Comparison of ENCODE assay signal across 24 cellular contexts in genomic region chr2:119219873-119220272, GRCh38.
"Had no signal": no experiment of that assay in that cellular context is flagged by ENCODE, and none has a peak within 500 bp of the region (broad histone marks: within the 10 kb centered on the region; RNA-seq: fewer than 3 reads in every experiment).

No MANE protein-coding gene starts in this region.

- H3K36me3 ChIP-seq: adrenal gland, esophagus squamous epithelium, lower lobe of right lung had no signal

- H3K9ac ChIP-seq: parathyroid adenoma had no signal

- H3K4me3 ChIP-seq: adrenal gland, esophagus squamous epithelium, lower lobe of right lung, smooth muscle cell had no signal

- H3K79me2 ChIP-seq: parathyroid adenoma had no signal

- FAIRE-seq: astrocyte, endothelial cell of umbilical vein, frontal cortex, keratinocyte, TTC549 had no signal

- H3K27ac Mint-ChIP-seq: activated B cell treated with CpG ODN at 0.5 μM for 24 hours; activated CD8-positive, alpha-beta T cell treated with anti-CD3 and anti-CD28 coated beads for 36 hours; activated T-helper 2 cell treated with anti-CD3 and anti-CD28 coated beads, Interferon-gamma antibody, Interleukin-2, Interleukin-4, amounts not matched to agents 10 μg/mL and 5 μg/mL and 100 μg/mL, durations not matched to agents 14 hours and 24 hours and 36 hours; dendritic cell treated with granulocyte-macrophage colony-stimulating factor and Interleukin-4, amounts not matched to agents 40 ng/mL and 50 ng/mL, for 4 days; nephron; stimulated activated naive CD8-positive, alpha-beta T cell treated with anti-CD3 and anti-CD28 coated beads, Interleukin-15, amount 100 ng/mL, for 72 hours had no signal

- H3K4me3 Mint-ChIP-seq: activated B cell treated with CpG ODN at 0.5 μM for 24 hours; activated CD8-positive, alpha-beta T cell treated with anti-CD3 and anti-CD28 coated beads for 36 hours; dendritic cell treated with granulocyte-macrophage colony-stimulating factor and Interleukin-4, amounts not matched to agents 40 ng/mL and 50 ng/mL, for 4 days; nephron; stimulated activated naive CD8-positive, alpha-beta T cell treated with anti-CD3 and anti-CD28 coated beads, Interleukin-15, amount 100 ng/mL, for 72 hours had no signal

- H3K9me3 ChIP-seq: adrenal gland, esophagus squamous epithelium, lower lobe of right lung had no signal

- H3K27me3 ChIP-seq: adrenal gland had no signal

- H3K9me3 Mint-ChIP-seq: activated B cell treated with CpG ODN at 0.5 μM for 24 hours; activated CD8-positive, alpha-beta T cell treated with anti-CD3 and anti-CD28 coated beads for 36 hours; activated T-helper 2 cell treated with anti-CD3 and anti-CD28 coated beads, Interferon-gamma antibody, Interleukin-2, Interleukin-4, amounts not matched to agents 10 μg/mL and 5 μg/mL and 100 μg/mL, durations not matched to agents 14 hours and 24 hours and 36 hours; dendritic cell treated with granulocyte-macrophage colony-stimulating factor and Interleukin-4, amounts not matched to agents 40 ng/mL and 50 ng/mL, for 4 days; nephron; stimulated activated naive CD8-positive, alpha-beta T cell treated with anti-CD3 and anti-CD28 coated beads, Interleukin-15, amount 100 ng/mL, for 72 hours had no signal

- H3K27ac ChIP-seq: adrenal gland, esophagus squamous epithelium, lower lobe of right lung had no signal

- H3K4me2 ChIP-seq: smooth muscle cell had no signal

- DNase-seq: activated B cell treated with CpG ODN at 0.5 μM for 24 hours; activated CD4-positive, alpha-beta T cell treated with anti-CD3 and anti-CD28 coated beads for 4 hours; activated CD8-positive, alpha-beta T cell treated with anti-CD3 and anti-CD28 coated beads for 36 hours; activated naive CD4-positive, alpha-beta T cell treated with anti-CD3 and anti-CD28 coated beads, Interleukin-2, amount 50 U/mL, for 16 hours; activated T-cell treated with anti-CD3 and anti-CD28 coated beads, Interleukin-2, amount 50 U/mL, for 1 hour; adrenal gland; effector memory CD4-positive, alpha-beta T cell; esophagus squamous epithelium; hypothalamus; midbrain; stimulated activated CD4-positive, alpha-beta T cell treated with anti-CD3 and anti-CD28 coated beads, Interleukin-4, amount 100 ng/mL, for 1 hour; stimulated activated naive CD8-positive, alpha-beta T cell treated with anti-CD3 and anti-CD28 coated beads, Interleukin-15, amount 100 ng/mL, for 72 hours; trophoblast cell had no signal
